ENCODE assay signal across 22 cellular contexts in the genomic region with DNA sequence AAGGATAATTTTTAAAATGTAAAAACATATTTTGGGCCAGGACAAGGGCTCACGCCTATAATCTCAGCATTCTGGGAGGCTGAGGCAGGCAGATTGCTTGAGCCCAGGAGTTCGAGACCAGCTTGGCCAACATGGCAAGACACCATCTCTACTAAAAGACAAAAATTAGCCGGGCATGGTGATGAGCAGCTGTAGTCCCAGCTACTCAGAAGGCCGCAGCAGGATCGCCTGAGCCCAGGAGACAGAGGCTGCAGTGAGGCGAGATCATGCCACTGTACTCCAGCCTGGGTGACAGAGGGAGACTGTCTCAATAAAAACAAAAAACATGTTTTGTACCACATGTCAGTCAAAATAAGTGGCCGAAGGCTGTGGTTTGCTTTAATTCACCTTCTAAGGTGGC.
DNase-seq lines count a peak whose midpoint lies in the region; ATAC-seq and TF ChIP-seq lines count a peak whose summit lies in the region.
"Had no signal": no experiment of that assay in that cellular context is flagged by ENCODE, and none has a peak within 500 bp of the region (broad histone marks: within the 10 kb centered on the region; RNA-seq: fewer than 3 reads in every experiment).

No MANE protein-coding gene starts in this region.

- no peak for ATAC-seq in activated T-cell treated with anti-CD3 and anti-CD28 coated beads, Interleukin-2, amount 50 U/mL, for 4 hours
- ATAC-seq in activated B cell treated with CpG ODN at 0.5 μM for 24 hours (ENCODE audit: low read depth), result no peak
- no peak for ATAC-seq in GM18867 (IDR thresholded peaks at IDR 0.05; ENCODE audit: unreplicated experiment)
- no peak for ATAC-seq in GM21723 (IDR thresholded peaks at IDR 0.05; ENCODE audit: unreplicated experiment)
- ATAC-seq: activated naive CD4-positive, alpha-beta T cell treated with anti-CD3 and anti-CD28 coated beads, Interleukin-2, amount 50 U/mL, for 72 hours had no signal

- TF ChIP-seq CTCF in activated B cell treated with CpG ODN at 0.5 μM for 24 hours (IDR thresholded peaks at IDR 0.05), result no peak

- no peak overlapping the region for H3K4me3 Mint-ChIP-seq in activated T-cell treated with anti-CD3 and anti-CD28 coated beads, Interleukin-2, amount 50 U/mL, for 24 hours
- no peak overlapping the region for H3K4me3 Mint-ChIP-seq in activated T-cell treated with anti-CD3 and anti-CD28 coated beads, Interleukin-2, amount 50 U/mL, for 4 hours
- H3K4me3 Mint-ChIP-seq in activated B cell treated with CpG ODN at 0.5 μM for 24 hours, result no peak overlapping the region
- peak overlapping the region in 3 of 5 donors; percentile 26 to 86 (median 72) for H3K4me3 Mint-ChIP-seq in immature natural killer cell
- H3K4me3 Mint-ChIP-seq in T-helper 2 cell treated with Interferon-gamma antibody and Interleukin-4, amounts not matched to agents 5 μg/mL and 100 μg/mL, for 36 hours, result no peak overlapping the region

- H3K9me3 Mint-ChIP-seq in activated T-cell treated with anti-CD3 and anti-CD28 coated beads, Interleukin-2, amount 50 U/mL, for 24 hours, result no peaks in the 10 kb centered on the region
- H3K9me3 Mint-ChIP-seq in activated T-cell treated with anti-CD3 and anti-CD28 coated beads, Interleukin-2, amount 50 U/mL, for 4 hours, result no peaks in the 10 kb centered on the region
- H3K9me3 Mint-ChIP-seq in activated B cell treated with CpG ODN at 0.5 μM for 24 hours (no peaks in the 10 kb centered on the region), immature natural killer cell (no peaks in the 10 kb centered on the region)
- no peaks in the 10 kb centered on the region for H3K9me3 Mint-ChIP-seq in T-helper 2 cell treated with Interferon-gamma antibody and Interleukin-4, amounts not matched to agents 5 μg/mL and 100 μg/mL, for 36 hours
- H3K9me3 Mint-ChIP-seq: activated naive CD4-positive, alpha-beta T cell treated with anti-CD3 and anti-CD28 coated beads, Interleukin-2, amount 50 U/mL, for 72 hours had no signal

- H3K4me1 ChIP-seq in subcutaneous abdominal adipose tissue (ENCODE audit: control insufficient read depth in 5 of 5, insufficient read depth in 5 of 5, low read length in 5 of 5), result peaks cover 0 to 58% (median 50%) of the 10 kb centered on the region in 5 donors

- DNase-seq in activated T-cell treated with anti-CD3 and anti-CD28 coated beads, Interleukin-2, amount 50 U/mL, for 24 hours, result peak; percentile 27
- no peak for DNase-seq in activated T-cell treated with anti-CD3 and anti-CD28 coated beads, Interleukin-2, amount 50 U/mL, for 4 hours
- DNase-seq in activated B cell treated with CpG ODN at 0.5 μM for 24 hours (peak; percentile 4), immature natural killer cell (no peak)
- no peak for DNase-seq in T-helper 2 cell treated with Interferon-gamma antibody and Interleukin-4, amounts not matched to agents 5 μg/mL and 100 μg/mL, for 36 hours (ENCODE audit: low spot score)
- DNase-seq: ACHN; activated CD4-positive, alpha-beta T cell treated with anti-CD3 and anti-CD28 coated beads, Interleukin-2, amount 50 U/mL, for 4 hours; activated T-cell treated with anti-CD3 and anti-CD28 coated beads, Interleukin-2, amount 50 U/mL, for 48 hours; DMS153; effector CD4-positive, alpha-beta T cell; GF-D8; KBM-7; NCI-H1694 treated with DMSO at 0.1 percent for 48 hours; NCI-H748 treated with DMSO at 0.1 percent for 48 hours; SIG-M5; stimulated activated CD4-positive, alpha-beta T cell treated with anti-CD3 and anti-CD28 coated beads, Interleukin-12 subunit alpha, Interleukin-12 subunit beta, amount 100 ng/mL, for 4 hours; substantia nigra had no signal

- no peak overlapping the region for H3K9ac ChIP-seq in subcutaneous abdominal adipose tissue (ENCODE audit: low read length in 5 of 5)

- intact Hi-C loops in activated B cell treated with CpG ODN at 0.5 μM for 24 hours (cut with micrococcal nuclease), result no loop called here

- peaks cover 7% of the 10 kb centered on the region for H3K27me3 Mint-ChIP-seq in activated T-cell treated with anti-CD3 and anti-CD28 coated beads, Interleukin-2, amount 50 U/mL, for 24 hours
- H3K27me3 Mint-ChIP-seq in activated T-cell treated with anti-CD3 and anti-CD28 coated beads, Interleukin-2, amount 50 U/mL, for 4 hours (ENCODE audit: low read depth), result no peaks in the 10 kb centered on the region
- H3K27me3 Mint-ChIP-seq in activated B cell treated with CpG ODN at 0.5 μM for 24 hours (peaks cover 28% of the 10 kb centered on the region), immature natural killer cell (ENCODE audit: low read depth in 3 of 3) (peaks cover 7 to 12% (median 11%) of the 10 kb centered on the region in 3 donors)
- no peaks in the 10 kb centered on the region for H3K27me3 Mint-ChIP-seq in T-helper 2 cell treated with Interferon-gamma antibody and Interleukin-4, amounts not matched to agents 5 μg/mL and 100 μg/mL, for 36 hours (ENCODE audit: low read depth)

- H3K27me3 ChIP-seq in subcutaneous abdominal adipose tissue (ENCODE audit: control insufficient read depth in 5 of 5, insufficient read depth in 4 of 5, low read length in 5 of 5), result no peaks in the 10 kb centered on the region

- H3K36me3 Mint-ChIP-seq in activated T-cell treated with anti-CD3 and anti-CD28 coated beads, Interleukin-2, amount 50 U/mL, for 24 hours (ENCODE audit: low read depth), result peaks cover 8% of the 10 kb centered on the region
- no peaks in the 10 kb centered on the region for H3K36me3 Mint-ChIP-seq in activated T-cell treated with anti-CD3 and anti-CD28 coated beads, Interleukin-2, amount 50 U/mL, for 4 hours (ENCODE audit: insufficient read depth)
- no peaks in the 10 kb centered on the region for H3K36me3 Mint-ChIP-seq in activated B cell treated with CpG ODN at 0.5 μM for 24 hours (ENCODE audit: low read depth)
- no peaks in the 10 kb centered on the region for H3K36me3 Mint-ChIP-seq in immature natural killer cell
- peaks cover 6% of the 10 kb centered on the region for H3K36me3 Mint-ChIP-seq in T-helper 2 cell treated with Interferon-gamma antibody and Interleukin-4, amounts not matched to agents 5 μg/mL and 100 μg/mL, for 36 hours (ENCODE audit: low read depth)

- peak overlapping the region; percentile 57 for H3K27ac ChIP-seq in subcutaneous abdominal adipose tissue (ENCODE audit: low read depth, low read length)
- H3K27ac ChIP-seq: C4-2B had no signal

- peaks cover 0 to 2% (median 0%) of the 10 kb centered on the region in 5 donors for H3K36me3 ChIP-seq in subcutaneous abdominal adipose tissue (ENCODE audit: control insufficient read depth in 5 of 5, insufficient read depth in 5 of 5, low read length in 5 of 5)

- H3K4me1 Mint-ChIP-seq in activated T-cell treated with anti-CD3 and anti-CD28 coated beads, Interleukin-2, amount 50 U/mL, for 24 hours (ENCODE audit: low read depth), result peaks cover 52% of the 10 kb centered on the region
- peaks cover 47% of the 10 kb centered on the region for H3K4me1 Mint-ChIP-seq in activated T-cell treated with anti-CD3 and anti-CD28 coated beads, Interleukin-2, amount 50 U/mL, for 4 hours (ENCODE audit: low read depth)
- H3K4me1 Mint-ChIP-seq in activated B cell treated with CpG ODN at 0.5 μM for 24 hours (peaks cover 17% of the 10 kb centered on the region), immature natural killer cell (peaks cover under 1 to 59% of the 10 kb centered on the region in 2 donors)
- H3K4me1 Mint-ChIP-seq in T-helper 2 cell treated with Interferon-gamma antibody and Interleukin-4, amounts not matched to agents 5 μg/mL and 100 μg/mL, for 36 hours (ENCODE audit: low read depth), result peaks cover 40% of the 10 kb centered on the region

- no peak overlapping the region for H3K4me3 ChIP-seq in subcutaneous abdominal adipose tissue (ENCODE audit: low read depth in 1 of 5, low read length in 5 of 5)

- H3K9me3 ChIP-seq in subcutaneous abdominal adipose tissue (ENCODE audit: control insufficient read depth in 5 of 5, low read length in 5 of 5), result no peaks in the 10 kb centered on the region

- POLR2A ChIA-PET in activated B cell treated with CpG ODN at 0.5 μM for 24 hours (lab: Charles Lee), result no interaction called here

- CTCF ChIA-PET in activated B cell treated with CpG ODN at 0.5 μM for 24 hours (lab: Charles Lee), result no interaction called here

- H3K27ac Mint-ChIP-seq in activated T-cell treated with anti-CD3 and anti-CD28 coated beads, Interleukin-2, amount 50 U/mL, for 24 hours, result no peak overlapping the region
- H3K27ac Mint-ChIP-seq in activated B cell treated with CpG ODN at 0.5 μM for 24 hours (no peak overlapping the region), immature natural killer cell (peak overlapping the region; percentile 86 to 95 (median 93))
- H3K27ac Mint-ChIP-seq in T-helper 2 cell treated with Interferon-gamma antibody and Interleukin-4, amounts not matched to agents 5 μg/mL and 100 μg/mL, for 36 hours, result no peak overlapping the region

Comparison
In these comparisons a context has a peak if more than half of its experiments do, and no peak if none do; other contexts are left out.
1. DNase-seq: peak in activated T-cell treated with anti-CD3 and anti-CD28 coated beads, Interleukin-2, amount 50 U/mL, for 24 hours (single experiment) and activated B cell treated with CpG ODN at 0.5 μM for 24 hours (single experiment); none in activated T-cell treated with anti-CD3 and anti-CD28 coated beads, Interleukin-2, amount 50 U/mL, for 4 hours (single experiment), immature natural killer cell (0 of 3) and T-helper 2 cell treated with Interferon-gamma antibody and Interleukin-4, amounts not matched to agents 5 μg/mL and 100 μg/mL, for 36 hours (single experiment).
2. H3K27ac Mint-ChIP-seq: peak in immature natural killer cell (6 of 6); none in activated T-cell treated with anti-CD3 and anti-CD28 coated beads, Interleukin-2, amount 50 U/mL, for 24 hours (single experiment), activated B cell treated with CpG ODN at 0.5 μM for 24 hours (single experiment) and T-helper 2 cell treated with Interferon-gamma antibody and Interleukin-4, amounts not matched to agents 5 μg/mL and 100 μg/mL, for 36 hours (single experiment).
3. H3K4me3 Mint-ChIP-seq: peak in immature natural killer cell (3 of 5); none in activated T-cell treated with anti-CD3 and anti-CD28 coated beads, Interleukin-2, amount 50 U/mL, for 24 hours (single experiment), activated T-cell treated with anti-CD3 and anti-CD28 coated beads, Interleukin-2, amount 50 U/mL, for 4 hours (single experiment), activated B cell treated with CpG ODN at 0.5 μM for 24 hours (single experiment) and T-helper 2 cell treated with Interferon-gamma antibody and Interleukin-4, amounts not matched to agents 5 μg/mL and 100 μg/mL, for 36 hours (single experiment).